Comparison of ENCODE assay signal across 21 cellular contexts in the genomic region with DNA sequence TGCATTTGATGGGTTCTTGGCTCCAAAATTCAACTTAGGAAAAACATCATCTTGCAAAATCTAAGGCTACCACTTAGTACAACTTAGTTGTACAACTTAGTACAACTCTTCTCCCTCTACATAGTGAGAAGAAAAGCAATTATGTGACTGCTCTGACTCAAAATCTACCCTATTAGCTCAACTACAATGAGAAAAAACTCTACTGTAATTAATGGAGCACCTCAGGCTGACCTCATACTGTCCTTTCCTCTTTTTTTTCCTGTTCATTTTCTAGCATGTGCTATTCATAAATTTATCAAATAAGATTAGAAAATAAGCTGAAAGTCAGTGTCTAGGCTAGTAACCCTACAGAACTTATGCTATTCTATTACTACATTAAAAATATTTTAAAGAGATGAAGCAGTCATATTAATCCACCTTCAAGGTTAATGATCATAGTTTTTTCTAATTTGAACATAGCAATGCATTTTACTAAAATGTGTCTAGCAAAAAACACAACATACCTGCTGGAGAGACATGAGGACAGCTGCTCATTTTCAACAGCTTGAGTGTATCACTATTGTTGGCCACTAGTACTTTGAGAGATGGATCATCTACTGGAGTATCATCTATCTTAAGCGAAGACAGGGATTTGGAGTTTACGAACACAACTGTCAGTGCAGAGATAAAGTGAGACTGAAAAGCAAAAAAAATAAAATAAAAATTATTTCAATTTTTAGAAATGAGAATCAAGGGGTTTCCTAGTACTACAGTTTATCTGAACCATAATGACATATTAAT. TPM values are rescaled to one million over a fixed set of nuclear protein-coding genes. Genes with fewer than 3 reads are reported as not detected.
DNase-seq lines count a peak whose midpoint lies in the region; ATAC-seq and TF ChIP-seq lines count a peak whose summit lies in the region.
"Had no signal": no experiment of that assay in that cellular context is flagged by ENCODE, and none has a peak within 500 bp of the region (broad histone marks: within the 10 kb centered on the region; RNA-seq: fewer than 3 reads in every experiment).

No MANE protein-coding gene starts in this region.

- no peak overlapping the region for H3K4me3 Mint-ChIP-seq in activated T-cell treated with anti-CD3 and anti-CD28 coated beads, Interleukin-2, amount 50 U/mL, for 24 hours
- H3K4me3 Mint-ChIP-seq in CD4-positive, alpha-beta memory T cell = no peak overlapping the region
- no peak overlapping the region for H3K4me3 Mint-ChIP-seq in memory B cell
- H3K4me3 Mint-ChIP-seq: GM23338 had no signal

- peaks cover 55% of the 10 kb centered on the region for H3K4me1 Mint-ChIP-seq in activated T-cell treated with anti-CD3 and anti-CD28 coated beads, Interleukin-2, amount 50 U/mL, for 24 hours (ENCODE audit: low read depth)
- H3K4me1 Mint-ChIP-seq in CD4-positive, alpha-beta memory T cell = peaks cover 36 to 62% (median 50%) of the 10 kb centered on the region in 4 donors
- H3K4me1 Mint-ChIP-seq in memory B cell = peaks cover 13% of the 10 kb centered on the region
- H3K4me1 Mint-ChIP-seq: GM23338 had no signal

- H3K4me1 ChIP-seq in CD4-positive, alpha-beta memory T cell (ENCODE audit: insufficient read depth, low read length) = peaks cover 45% of the 10 kb centered on the region
- peaks cover 9 to 77% (median 31%) of the 10 kb centered on the region in 4 donors for H3K4me1 ChIP-seq in tibial nerve
- no peaks in the 10 kb centered on the region for H3K4me1 ChIP-seq in osteoblast (ENCODE audit: insufficient read depth, low read length)
- H3K4me1 ChIP-seq: HAP-1, SJCRH30 had no signal

- no peaks in the 10 kb centered on the region for H3K9me3 Mint-ChIP-seq in activated T-cell treated with anti-CD3 and anti-CD28 coated beads, Interleukin-2, amount 50 U/mL, for 24 hours
- H3K9me3 Mint-ChIP-seq in CD4-positive, alpha-beta memory T cell = no peaks in the 10 kb centered on the region
- no peaks in the 10 kb centered on the region for H3K9me3 Mint-ChIP-seq in memory B cell
- H3K9me3 Mint-ChIP-seq: GM23338 had no signal

- H3K27ac Mint-ChIP-seq in activated T-cell treated with anti-CD3 and anti-CD28 coated beads, Interleukin-2, amount 50 U/mL, for 24 hours = peak overlapping the region; percentile 63
- H3K27ac Mint-ChIP-seq in CD4-positive, alpha-beta memory T cell = peak overlapping the region in 4 of 7 donors; percentile 9 to 74 (median 46)
- peak overlapping the region; percentile 81 for H3K27ac Mint-ChIP-seq in memory B cell
- H3K27ac Mint-ChIP-seq: GM23338 had no signal

- H3K79me2 ChIP-seq in osteoblast (ENCODE audit: insufficient read depth, low read length) = peaks cover 82% of the 10 kb centered on the region

- TF ChIP-seq POLR2A in tibial nerve (IDR thresholded peaks at IDR 0.05) = no peak

- TF ChIP-seq EP300 in tibial nerve (IDR thresholded peaks at IDR 0.05) = no peak

- H3K27me3 Mint-ChIP-seq in activated T-cell treated with anti-CD3 and anti-CD28 coated beads, Interleukin-2, amount 50 U/mL, for 24 hours = no peaks in the 10 kb centered on the region
- no peaks in the 10 kb centered on the region for H3K27me3 Mint-ChIP-seq in CD4-positive, alpha-beta memory T cell
- H3K27me3 Mint-ChIP-seq in memory B cell = no peaks in the 10 kb centered on the region

- CTCF ChIA-PET in CD4-positive, alpha-beta memory T cell (lab: Charles Lee; ENCODE audit: partially characterized antibody) = interaction anchor here (1.1 to 3.8 kb wide), 5 partner anchors 13 to 34 kb away, joined by 4 to 17 read pairs (median 5); no protein-coding TSS in a partner anchor

- intact Hi-C loops in CD4-positive, alpha-beta memory T cell (cut with micrococcal nuclease) = no loop called here

- H3K36me3 Mint-ChIP-seq in activated T-cell treated with anti-CD3 and anti-CD28 coated beads, Interleukin-2, amount 50 U/mL, for 24 hours (ENCODE audit: low read depth) = peaks cover 95% of the 10 kb centered on the region
- H3K36me3 Mint-ChIP-seq in CD4-positive, alpha-beta memory T cell = peaks cover 49 to 85% of the 10 kb centered on the region in 2 donors
- H3K36me3 Mint-ChIP-seq in memory B cell = peaks cover 38% of the 10 kb centered on the region

- POLR2A ChIA-PET in CD4-positive, alpha-beta memory T cell (lab: Charles Lee; ENCODE audit: partially characterized antibody) = interaction anchor here (2.0 to 4.0 kb wide), 2 partner anchors 11 to 23 kb away, joined by 13 to 26 read pairs; a partner anchor contains a TSS

- TF ChIP-seq CTCF in tibial nerve (IDR thresholded peaks at IDR 0.05) (no peak), osteoblast (IDR thresholded peaks at IDR 0.05; ENCODE audit: extremely low read depth, low read depth, low read length) (no peak)

- DNase-seq in activated T-cell treated with anti-CD3 and anti-CD28 coated beads, Interleukin-2, amount 50 U/mL, for 24 hours = no peak
- DNase-seq in activated T-cell treated with anti-CD3 and anti-CD28 coated beads, Interleukin-2, amount 50 U/mL, for 48 hours = no peak
- DNase-seq in CD4-positive, alpha-beta memory T cell = no peak
- DNase-seq in memory B cell (ENCODE audit: low spot score in 2 of 2) = no peak
- DNase-seq in tibial nerve (ENCODE audit: low spot score in 2 of 2) = no peak
- DNase-seq in epidermal melanocyte (ENCODE audit: insufficient read length, low spot score) = no peak
- no peak for DNase-seq in osteoblast (ENCODE audit: insufficient read length, low spot score, missing footprints)
- DNase-seq: 8988T, C1 segment of cervical spinal cord, DMS79, Kasumi-1, NCI-H1417, NCI-H187 treated with DMSO at 0.1 percent for 48 hours, NCI-H2107, NCI-H446 treated with DMSO at 0.1 percent for 48 hours, NCI-H526 treated with DMSO at 0.1 percent for 48 hours, OCI-M1, SJCRH30 had no signal

- H3K27ac ChIP-seq in CD4-positive, alpha-beta memory T cell (ENCODE audit: low read depth, low read length) = no peak overlapping the region
- H3K27ac ChIP-seq in tibial nerve (peak overlapping the region; percentile 15 to 95 (median 62)), osteoblast (ENCODE audit: low read depth, low read length) (no peak overlapping the region)
- H3K27ac ChIP-seq: SJCRH30 had no signal

- H3K4me2 ChIP-seq in osteoblast (ENCODE audit: insufficient read depth, low read length) = no peak overlapping the region
- H3K4me2 ChIP-seq: GM23338 had no signal

- peaks cover 15% of the 10 kb centered on the region for H4K20me1 ChIP-seq in osteoblast (ENCODE audit: insufficient read depth, low read length)

- H3K27me3 ChIP-seq in CD4-positive, alpha-beta memory T cell (ENCODE audit: insufficient read depth, low read length) = no peaks in the 10 kb centered on the region
- H3K27me3 ChIP-seq in tibial nerve = no peaks in the 10 kb centered on the region
- no peaks in the 10 kb centered on the region for H3K27me3 ChIP-seq in osteoblast (ENCODE audit: insufficient read depth, low read length)
- H3K27me3 ChIP-seq: SJCRH30 had no signal

- ATAC-seq in memory B cell (ENCODE audit: low read depth) (no peak), GM18909 (IDR thresholded peaks at IDR 0.05; ENCODE audit: poor library complexity, unreplicated experiment) (no peak)
- ATAC-seq: GM23338 had no signal

- whole genome bisulfite sequencing in tibial nerve, 2 donors = 97 to 99% methylated on average over 2 of the region's 2 CpGs

- no peak overlapping the region for H2AFZ ChIP-seq in osteoblast (ENCODE audit: low read length)
- H2AFZ ChIP-seq: GM23338 had no signal

- no peaks in the 10 kb centered on the region for H3K9me3 ChIP-seq in CD4-positive, alpha-beta memory T cell (ENCODE audit: control insufficient read depth in 1 of 2, low read length in 2 of 2)
- H3K9me3 ChIP-seq in tibial nerve = no peaks in the 10 kb centered on the region
- no peaks in the 10 kb centered on the region for H3K9me3 ChIP-seq in osteoblast (ENCODE audit: low read depth, low read length)
- H3K9me3 ChIP-seq: HAP-1, SJCRH30 had no signal

- H3K36me3 ChIP-seq in CD4-positive, alpha-beta memory T cell (ENCODE audit: insufficient read depth, low read length) = peaks cover 63% of the 10 kb centered on the region
- H3K36me3 ChIP-seq in tibial nerve = peaks cover 3 to 72% (median 31%) of the 10 kb centered on the region in 3 donors
- H3K36me3 ChIP-seq in osteoblast (ENCODE audit: insufficient read depth, low read length) = peaks cover 72% of the 10 kb centered on the region

- H3K4me3 ChIP-seq in CD4-positive, alpha-beta memory T cell (ENCODE audit: low read length in 2 of 2) = no peak overlapping the region
- H3K4me3 ChIP-seq in tibial nerve (no peak overlapping the region), osteoblast (ENCODE audit: insufficient read depth, low read length) (no peak overlapping the region)
- H3K4me3 ChIP-seq: GM23338, HAP-1, SJCRH30 had no signal

RNA-seq across cellular contexts. Expression of a gene that starts 11.9 kb away (rescaled TPM):
- 10 to 100 TPM; 94.2 to 96.2 TPM for total RNA-seq in CD4-positive, alpha-beta memory T cell
- 10 to 100 TPM; 53.7 to 67.3 TPM for polyA plus RNA-seq in CD4-positive, alpha-beta memory T cell
- total RNA-seq in tibial nerve (100 to 1,000 TPM; 156 to 223 (median 175) TPM), osteoblast (69.2 and 76.0 TPM in 2 replicates)

RNA-seq across cellular contexts. Expression of a gene that starts 23.2 kb away (rescaled TPM):
- total RNA-seq in CD4-positive, alpha-beta memory T cell = 10 to 100 TPM; 41.5 to 48.6 TPM
- polyA plus RNA-seq in CD4-positive, alpha-beta memory T cell = 10 to 100 TPM; 26.0 to 26.3 TPM
- 10 to 100 TPM; 28.8 to 47.3 (median 35.1) TPM for total RNA-seq in tibial nerve
- total RNA-seq in osteoblast = 42.0 and 45.1 TPM in 2 replicates

Comparison
In these comparisons a context has a peak if more than half of its experiments do, and no peak if none do; other contexts are left out.
1. H3K27ac ChIP-seq: peak in tibial nerve (4 of 4); none in CD4-positive, alpha-beta memory T cell (single experiment) and osteoblast (single experiment).
2. Peak in every context shown above with its lines, with median percentiles within 50 percentile points of each other: H3K27ac Mint-ChIP-seq.